Comparison of ENCODE assay signal across 15 cellular contexts in the genomic region with DNA sequence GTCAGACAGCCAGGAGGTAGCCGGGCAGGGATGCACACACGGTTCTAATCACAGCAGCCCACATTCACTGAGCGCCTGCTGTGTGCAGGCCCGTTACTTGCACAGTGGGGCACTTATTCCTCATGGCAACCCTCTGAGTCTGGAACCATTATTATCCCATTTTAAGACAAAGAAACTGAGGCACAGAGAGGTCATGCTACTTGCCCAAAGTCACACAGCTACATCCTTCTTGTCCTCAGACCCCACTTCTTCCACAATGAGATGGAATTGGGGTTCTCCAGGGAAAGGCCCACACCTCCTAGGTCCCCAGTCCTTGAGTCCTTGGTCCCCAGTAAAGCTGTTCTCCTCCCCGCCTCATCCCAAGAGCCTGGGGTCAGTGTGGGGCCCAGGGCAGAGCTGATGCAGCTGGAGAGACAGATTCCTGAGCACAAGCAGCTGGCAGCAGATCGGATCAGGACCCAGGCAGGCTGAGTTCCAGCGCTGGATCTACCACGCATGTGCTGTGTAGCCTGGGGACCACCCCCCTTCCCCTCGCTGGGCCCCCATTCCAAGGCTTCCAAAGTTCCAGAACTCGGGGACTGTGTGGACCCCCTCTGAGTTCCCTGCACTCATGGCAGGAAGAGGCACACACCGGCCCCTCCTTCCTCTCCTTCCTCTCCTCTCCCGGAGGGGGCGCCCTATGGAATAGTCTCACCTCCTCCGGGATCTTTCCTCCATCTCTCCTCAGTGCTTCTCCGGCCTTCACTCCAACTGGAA.
"Had no signal": no experiment of that assay in that cellular context is flagged by ENCODE, and none has a peak within 500 bp of the region (broad histone marks: within the 10 kb centered on the region; RNA-seq: fewer than 3 reads in every experiment).

No MANE protein-coding gene starts in this region.

- H3K27ac Mint-ChIP-seq: activated naive CD8-positive, alpha-beta T cell treated with anti-CD3 and anti-CD28 coated beads, Interleukin-2, amount 10 ng/mL, durations not matched to agents 7 days and 5 days; memory B cell; nephron progenitor cell; T-helper 2 cell treated with Interferon-gamma antibody and Interleukin-4, amounts not matched to agents 5 μg/mL and 100 μg/mL, for 36 hours had no signal

- H3K36me3 Mint-ChIP-seq: activated naive CD8-positive, alpha-beta T cell treated with anti-CD3 and anti-CD28 coated beads, Interleukin-2, amount 10 ng/mL, durations not matched to agents 7 days and 5 days; memory B cell had no signal

- H3K9me3 ChIP-seq: thyroid gland, uterus had no signal

- H3K4me3 Mint-ChIP-seq: activated naive CD8-positive, alpha-beta T cell treated with anti-CD3 and anti-CD28 coated beads, Interleukin-2, amount 10 ng/mL, durations not matched to agents 7 days and 5 days; memory B cell; nephron progenitor cell; T-helper 2 cell treated with Interferon-gamma antibody and Interleukin-4, amounts not matched to agents 5 μg/mL and 100 μg/mL, for 36 hours had no signal

- H3K27me3 ChIP-seq: thyroid gland, uterus had no signal

- H3K4me1 ChIP-seq: parathyroid adenoma, thyroid gland, uterus had no signal

- H3K9me3 Mint-ChIP-seq: activated naive CD8-positive, alpha-beta T cell treated with anti-CD3 and anti-CD28 coated beads, Interleukin-2, amount 10 ng/mL, durations not matched to agents 7 days and 5 days; memory B cell; nephron progenitor cell; T-helper 2 cell treated with Interferon-gamma antibody and Interleukin-4, amounts not matched to agents 5 μg/mL and 100 μg/mL, for 36 hours had no signal

- DNase-seq: activated CD4-positive, alpha-beta T cell treated with anti-CD3 and anti-CD28 coated beads, Interleukin-2, amount 50 U/mL, for 48 hours; activated CD4-positive, CD25-positive, alpha-beta regulatory T cell treated with anti-CD3 and anti-CD28 coated beads, Interleukin-2, amount 50 U/mL, for 72 hours; activated naive CD8-positive, alpha-beta T cell treated with anti-CD3 and anti-CD28 coated beads, Interleukin-2, amount 10 ng/mL, durations not matched to agents 7 days and 5 days; anterior cingulate cortex; cerebellar nuclear complex; dermis blood vessel endothelial cell; nephron progenitor cell; retina; small intestine; thyroid gland; uterus had no signal

- H3K36me3 ChIP-seq: thyroid gland, uterus had no signal

- H3K27me3 Mint-ChIP-seq: activated naive CD8-positive, alpha-beta T cell treated with anti-CD3 and anti-CD28 coated beads, Interleukin-2, amount 10 ng/mL, durations not matched to agents 7 days and 5 days had no signal

- H3K4me1 Mint-ChIP-seq: activated naive CD8-positive, alpha-beta T cell treated with anti-CD3 and anti-CD28 coated beads, Interleukin-2, amount 10 ng/mL, durations not matched to agents 7 days and 5 days; memory B cell had no signal

- ATAC-seq: left lobe of liver had no signal

- H3K27ac ChIP-seq: parathyroid adenoma, thyroid gland, uterus had no signal

- H3K4me3 ChIP-seq: thyroid gland, uterus had no signal
